Comparison of ENCODE assay signal across 13 cellular contexts in the genomic region with DNA sequence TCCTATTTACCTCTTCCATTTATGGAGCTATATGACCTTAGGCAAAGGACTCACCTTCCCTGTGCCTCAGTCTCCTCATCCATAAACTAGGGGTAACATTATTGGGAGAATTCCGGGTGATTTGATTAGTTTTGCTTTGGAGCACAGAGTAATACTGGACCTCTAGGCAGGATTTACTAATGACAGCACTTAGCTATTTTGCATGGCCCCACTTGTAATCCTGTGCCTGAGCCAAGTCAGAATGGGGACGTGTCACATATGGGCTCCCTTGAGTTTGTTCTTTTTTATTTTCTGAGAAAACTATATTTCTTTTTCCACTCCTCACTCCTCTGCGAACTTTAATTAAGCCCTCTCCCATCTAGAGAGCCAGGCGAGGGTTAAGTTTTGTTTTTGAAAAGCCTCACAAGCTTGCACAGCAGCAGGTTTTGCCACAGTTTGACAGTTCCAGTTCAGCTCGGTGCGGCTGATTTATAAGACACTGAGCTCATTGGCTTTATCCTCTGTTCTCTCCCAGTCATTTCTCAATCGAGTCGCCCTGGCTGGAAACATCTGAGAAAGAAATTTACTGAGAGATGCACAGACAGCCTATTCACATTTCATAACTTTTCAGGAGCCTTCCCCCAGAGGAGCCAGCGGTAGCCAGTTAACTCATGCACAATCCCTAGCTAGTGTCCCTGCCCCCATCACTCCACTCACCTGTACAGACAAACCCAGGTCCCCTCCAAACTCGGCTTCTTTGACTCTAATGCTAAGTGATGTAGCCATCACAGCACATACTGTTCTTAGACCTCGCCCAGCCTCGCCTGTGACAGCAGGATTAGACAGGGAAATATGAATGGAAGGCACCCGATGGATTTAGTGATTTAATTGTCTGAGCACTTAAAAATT.
A peak's percentile ranks its signal among the peaks of the same experiment; 100 is the strongest.
DNase-seq lines count a peak whose midpoint lies in the region; ATAC-seq, FAIRE-seq and TF ChIP-seq lines count a peak whose summit lies in the region.
"Had no signal": no experiment of that assay in that cellular context is flagged by ENCODE, and none has a peak within 500 bp of the region (broad histone marks: within the 10 kb centered on the region; RNA-seq: fewer than 3 reads in every experiment).

No MANE protein-coding gene starts in this region.

- WGBS in pancreas, 2 donors: 42 to 43% methylated on average over 13 of the region's 13 CpGs
- WGBS in transverse colon (ENCODE audit: low coverage in 1 of 2), 2 donors: 44 to 45% methylated on average over 2 to 13 of the region's 13 CpGs

- H3K4me3 ChIP-seq in pancreas: no peak overlapping the region
- H3K4me3 ChIP-seq in transverse colon: no peak overlapping the region
- H3K4me3 ChIP-seq: GM23338 had no signal

- H3K9me3 ChIP-seq in pancreas (no peaks in the 10 kb centered on the region), transverse colon (no peaks in the 10 kb centered on the region)

- H3K27ac ChIP-seq in pancreas (no peak overlapping the region), transverse colon (peak overlapping the region; percentile 19 to 67 (median 49))

- no peak for TF ChIP-seq EP300 in transverse colon (IDR thresholded peaks at IDR 0.05; ENCODE audit: low read depth)

- TF ChIP-seq CTCF in pancreas (IDR thresholded peaks at IDR 0.05): no peak
- no peak for TF ChIP-seq CTCF in transverse colon (IDR thresholded peaks at IDR 0.05)

- H3K36me3 ChIP-seq in pancreas: no peaks in the 10 kb centered on the region
- H3K36me3 ChIP-seq in transverse colon: no peaks in the 10 kb centered on the region

- ATAC-seq in Right ventricle myocardium superior (ENCODE audit: poor library complexity): peak; percentile 79
- peak in 3 of 4 donors; percentile 66 to 68 (median 66) for ATAC-seq in pancreas
- ATAC-seq: GM23338; naive thymus-derived CD8-positive, alpha-beta T cell had no signal

- FAIRE-seq in pancreas (lab: Jason Lieb, UNC): no peak

- H3K4me1 ChIP-seq in pancreas: peaks cover 0 to 4% (median 0%) of the 10 kb centered on the region in 3 donors
- peaks cover 5 to 29% (median 13%) of the 10 kb centered on the region in 4 donors for H3K4me1 ChIP-seq in transverse colon

- in situ Hi-C loops in transverse colon (cut with MboI; ENCODE audit: low pct_ligation_motif_present in 1 of 4, low pct_unique_long_range_greater_than_20kb in 1 of 4, low sequenced_read_pairs in 3 of 4): loop anchor here in 1 of 4 donors (25.0 kb wide), 1 partner anchor 167 kb away; no protein-coding TSS in a partner anchor

- no peak for TF ChIP-seq POLR2A in transverse colon (IDR thresholded peaks at IDR 0.05)

- intact Hi-C loops in Right ventricle myocardium superior (cut with DNase I) (no loop called here), pancreas (cut with DNase I) (no loop called here), transverse colon (cut with DNase I; ENCODE audit: low total_unique reads) (loop anchor here (10.0 kb wide), 1 partner anchor 85 kb away; no protein-coding TSS in a partner anchor)

- H3K27me3 ChIP-seq in pancreas (no peaks in the 10 kb centered on the region), transverse colon (no peaks in the 10 kb centered on the region)

- DNase-seq in astrocyte of the hippocampus (ENCODE audit: low read depth, low spot score): peak; percentile 26
- peak; percentile 56 for DNase-seq in Right ventricle myocardium superior
- no peak for DNase-seq in pancreas
- DNase-seq in transverse colon: peak; percentile 24
- no peak for DNase-seq in cerebellar nuclear complex (lab: John Stamatoyannopoulos, UW)
- DNase-seq in RKO (ENCODE audit: low spot score): no peak
- no peak for DNase-seq in DMS53 treated with DMSO at 0.1 percent for 48 hours (lab: John Stamatoyannopoulos, UW; ENCODE audit: unreplicated experiment)
- DNase-seq: activated T-cell treated with anti-CD3 and anti-CD28 coated beads, Interleukin-2, amount 50 U/mL, for 48 hours; naive thymus-derived CD8-positive, alpha-beta T cell; NCI-H526 treated with DMSO at 0.1 percent for 48 hours; SHP77 treated with DMSO at 0.1 percent for 48 hours; stimulated activated CD4-positive, alpha-beta T cell treated with anti-CD3 and anti-CD28 coated beads, Interleukin-4, amount 100 ng/mL, for 24 hours had no signal

Comparison
In these comparisons a context has a peak if more than half of its experiments do, and no peak if none do; other contexts are left out.
1. DNase-seq: peak in astrocyte of the hippocampus (single experiment), Right ventricle myocardium superior (single experiment) and transverse colon (single experiment); none in pancreas (0 of 6), cerebellar nuclear complex (0 of 2), RKO (single experiment) and DMS53 treated with DMSO at 0.1 percent for 48 hours (single experiment).
2. H3K27ac ChIP-seq: peak in transverse colon (4 of 4); none in pancreas (0 of 4).